ENCODE assay signal across 10 cellular contexts in the genomic region with DNA sequence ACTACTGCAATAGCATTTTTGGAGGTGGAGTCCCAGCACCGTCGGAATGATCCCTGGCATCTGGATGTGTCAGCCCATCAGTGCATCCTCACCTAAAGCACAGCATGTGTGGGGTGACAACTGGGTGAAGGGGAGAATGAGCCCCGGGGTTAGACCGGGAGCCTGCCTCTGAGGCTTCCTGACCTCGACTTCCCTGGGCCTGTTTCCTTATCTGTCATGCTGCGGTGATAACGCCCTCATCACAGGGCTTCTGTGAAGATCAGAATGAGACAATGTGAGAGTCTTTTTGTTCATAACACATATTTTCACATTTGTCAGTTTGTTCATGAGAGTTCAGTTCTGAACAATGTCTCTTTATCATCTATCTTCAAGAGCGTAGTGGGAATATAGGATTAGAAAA. TPM values are rescaled to one million over a fixed set of nuclear protein-coding genes. Genes with fewer than 3 reads are reported as not detected.
DNase-seq lines count a peak whose midpoint lies in the region; ATAC-seq and TF ChIP-seq lines count a peak whose summit lies in the region.
"Had no signal": no experiment of that assay in that cellular context is flagged by ENCODE, and none has a peak within 500 bp of the region (broad histone marks: within the 10 kb centered on the region; RNA-seq: fewer than 3 reads in every experiment).

No MANE protein-coding gene starts in this region.

- H3K9me3 Mint-ChIP-seq in Caco-2 (ENCODE audit: unreplicated experiment), result no peaks in the 10 kb centered on the region

- H3K27me3 Mint-ChIP-seq in Caco-2 (ENCODE audit: insufficient read depth, unreplicated experiment), result no peaks in the 10 kb centered on the region

- ATAC-seq in HG03571 (IDR thresholded peaks at IDR 0.05; ENCODE audit: unreplicated experiment) (no peak), HG03342 (IDR thresholded peaks at IDR 0.05; ENCODE audit: unreplicated experiment) (no peak)

- BruUV-seq in Caco-2 (replicated peaks; lab: Mats Ljungman, UMichigan), result no TSS peak

- CTCF ChIA-PET in Caco-2 (lab: Charles Lee), result no interaction called here

- H3K36me3 Mint-ChIP-seq in Caco-2 (ENCODE audit: insufficient read depth, unreplicated experiment), result no peaks in the 10 kb centered on the region
- H3K36me3 Mint-ChIP-seq: CD4-positive, CD25-positive, alpha-beta regulatory T cell had no signal

- intact Hi-C loops in Caco-2 (cut with micrococcal nuclease; ENCODE audit: unreplicated experiment), result no loop called here

- H3K36me3 ChIP-seq in Caco-2 (ENCODE audit: control insufficient read depth, insufficient read depth, low read length) (no peaks in the 10 kb centered on the region), SJCRH30 (no peaks in the 10 kb centered on the region)

- H3K9me3 ChIP-seq in Caco-2 (no peaks in the 10 kb centered on the region), SJCRH30 (replicated peaks) (peaks cover 5% of the 10 kb centered on the region; the same call in 1 of the 2 replicates)

- H3K4me1 Mint-ChIP-seq in Caco-2 (ENCODE audit: low read depth, unreplicated experiment), result peaks cover 19% of the 10 kb centered on the region
- H3K4me1 Mint-ChIP-seq: CD4-positive, CD25-positive, alpha-beta regulatory T cell had no signal

- peak overlapping the region; percentile 69 for H3K27ac Mint-ChIP-seq in Caco-2 (ENCODE audit: unreplicated experiment)

- no peak overlapping the region for H3K4me3 ChIP-seq in Caco-2 (ENCODE audit: low read depth, low read length)
- H3K4me3 ChIP-seq in SJCRH30, result peak overlapping the region; percentile 48

- TF ChIP-seq CTCF in Caco-2 (IDR thresholded peaks at IDR 0.05; ENCODE audit: insufficient read depth in 1 of 2, low read depth in 1 of 2, low read length in 1 of 2, severe bottlenecking in 1 of 2, unreplicated experiment in 1 of 2), result no peak

- peak overlapping the region; percentile 97 for H3K27ac ChIP-seq in SJCRH30

- no peak overlapping the region for H3K4me3 Mint-ChIP-seq in Caco-2 (ENCODE audit: unreplicated experiment)
- H3K4me3 Mint-ChIP-seq: CD4-positive, CD25-positive, alpha-beta regulatory T cell had no signal

- DNase-seq in Caco-2 (no peak), SJCRH30 (peak; percentile 35 to 51), foreskin melanocyte (peak; percentile 82), pons (ENCODE audit: low spot score) (peak; percentile 6), NCI-H2107 treated with DMSO at 0.1 percent for 48 hours (lab: John Stamatoyannopoulos, UW; ENCODE audit: unreplicated experiment) (no peak), NCI-H446 treated with DMSO at 0.1 percent for 48 hours (lab: John Stamatoyannopoulos, UW) (no peak)
- DNase-seq: activated naive CD4-positive, alpha-beta T cell treated with Interleukin-2 at 50 U/mL for 16 hours; CD4-positive, CD25-positive, alpha-beta regulatory T cell had no signal

- POLR2A ChIA-PET in Caco-2 (lab: Charles Lee), result no interaction called here

- H3K4me1 ChIP-seq in Caco-2, result peaks cover 21% of the 10 kb centered on the region
- peaks cover 37% of the 10 kb centered on the region for H3K4me1 ChIP-seq in SJCRH30

- no peaks in the 10 kb centered on the region for H3K27me3 ChIP-seq in Caco-2 (replicated peaks; ENCODE audit: control insufficient read depth, insufficient read depth, low read length)
- H3K27me3 ChIP-seq in SJCRH30, result no peaks in the 10 kb centered on the region

RNA-seq across cellular contexts. Expression of a gene that starts 31.1 kb away (rescaled TPM):
- 3.6 and 4.8 TPM in 2 replicates for total RNA-seq in Caco-2 (2022)
- 137 and 144 TPM in 2 replicates for total RNA-seq in SJCRH30 (2014; rRNA removed; shearing (Covaris generic))
- total RNA-seq: CD4-positive, CD25-positive, alpha-beta regulatory T cell had no signal

Comparison
In these comparisons a context has a peak if more than half of its experiments do, and no peak if none do; other contexts are left out.
1. DNase-seq: peak in SJCRH30 (2 of 2), foreskin melanocyte (single experiment) and pons (single experiment); none in Caco-2 (0 of 2), NCI-H2107 treated with DMSO at 0.1 percent for 48 hours (single experiment) and NCI-H446 treated with DMSO at 0.1 percent for 48 hours (single experiment).
2. RNA of a gene that starts 31.1 kb away (total RNA-seq): 137 to 144 TPM in SJCRH30; 3.6 to 4.8 TPM in Caco-2; every median in the first group is over 10 times any median in the second.